ENCODE assay signal across 1 cellular context in genomic region chr1:43991476-43992231, GRCh38.
TF ChIP-seq lines count a peak whose summit lies in the region.

CCDC24 (plus strand) TSS chr1:43991599; CDS start chr1:43991879, 280 bp downstream.

TF ChIP-seq in GM23338, 12 proteins besides CTCF, POLR2A, EP300 and RAD21 (continued from another document):
- TF ChIP-seq ETS1 (IDR thresholded peaks at IDR 0.05) (peak; percentile 33; the same call in 1 of the 2 replicates), EZH2 (IDR thresholded peaks at IDR 0.05; ENCODE audit: low read depth, unreplicated experiment) (no peak), POLR2AphosphoS5 (IDR thresholded peaks at IDR 0.05; ENCODE audit: low read depth) (no peak; the same call in none of the 2 replicates), ZNF462 (CRISPR knock-in tag; IDR thresholded peaks at IDR 0.05) (no peak)
TF ChIP-seq in GM23338: peak in this region for 3.
